Comparison of ENCODE assay signal across 1 cellular context in genomic region chr15:72473670-72474465, GRCh38.
A peak's percentile ranks its signal among the peaks of the same experiment; 100 is the strongest.
TF ChIP-seq lines count a peak whose summit lies in the region.

Gene ARIH1 (plus strand): TSS chr15:72474330. CDS start chr15:72474640, 310 bp downstream.

TF ChIP-seq in GM12878, 131 proteins besides CTCF, POLR2A, EP300 and RAD21 (continued from another document):
- TF ChIP-seq NKRF (conservative IDR thresholded peaks at IDR 0.05) (peak; percentile 72), CBX5 (IDR thresholded peaks at IDR 0.05; ENCODE audit: low read depth) (no peak), BCL11A (IDR thresholded peaks at IDR 0.05; ENCODE audit: low read depth, low read length) (no peak), EED (IDR thresholded peaks at IDR 0.05; ENCODE audit: low read depth) (peak; percentile 83), SP1 (IDR thresholded peaks at IDR 0.05; ENCODE audit: low read depth, low read length) (peak; percentile 42), POLR2AphosphoS2 (IDR thresholded peaks at IDR 0.05; ENCODE audit: low read depth, low read length) (peak; percentile 74), RCOR1 (conservative IDR thresholded peaks at IDR 0.05; ENCODE audit: low read depth, low read length) (no peak), JUNB (IDR thresholded peaks at IDR 0.05) (peak; percentile 37), WRNIP1 (IDR thresholded peaks at IDR 0.05; ENCODE audit: borderline replicate concordance, low read depth, low read length) (no peak), TBL1XR1 (IDR thresholded peaks at IDR 0.05; ENCODE audit: low read depth, low read length) (no peak), ZNF274 (IDR thresholded peaks at IDR 0.05; ENCODE audit: insufficient read depth, insufficient read length) (no peak), SMARCA5 (IDR thresholded peaks at IDR 0.05) (no peak), SRF (IDR thresholded peaks at IDR 0.05; ENCODE audit: low read depth in 2 of 2, low read length in 2 of 2) (0 out of 4 replicates have a peak, but pooled peaks of 1 of the 2 experiments have one; percentile 9)
